Comparison of ENCODE assay signal across 1 cellular context in the genomic region with DNA sequence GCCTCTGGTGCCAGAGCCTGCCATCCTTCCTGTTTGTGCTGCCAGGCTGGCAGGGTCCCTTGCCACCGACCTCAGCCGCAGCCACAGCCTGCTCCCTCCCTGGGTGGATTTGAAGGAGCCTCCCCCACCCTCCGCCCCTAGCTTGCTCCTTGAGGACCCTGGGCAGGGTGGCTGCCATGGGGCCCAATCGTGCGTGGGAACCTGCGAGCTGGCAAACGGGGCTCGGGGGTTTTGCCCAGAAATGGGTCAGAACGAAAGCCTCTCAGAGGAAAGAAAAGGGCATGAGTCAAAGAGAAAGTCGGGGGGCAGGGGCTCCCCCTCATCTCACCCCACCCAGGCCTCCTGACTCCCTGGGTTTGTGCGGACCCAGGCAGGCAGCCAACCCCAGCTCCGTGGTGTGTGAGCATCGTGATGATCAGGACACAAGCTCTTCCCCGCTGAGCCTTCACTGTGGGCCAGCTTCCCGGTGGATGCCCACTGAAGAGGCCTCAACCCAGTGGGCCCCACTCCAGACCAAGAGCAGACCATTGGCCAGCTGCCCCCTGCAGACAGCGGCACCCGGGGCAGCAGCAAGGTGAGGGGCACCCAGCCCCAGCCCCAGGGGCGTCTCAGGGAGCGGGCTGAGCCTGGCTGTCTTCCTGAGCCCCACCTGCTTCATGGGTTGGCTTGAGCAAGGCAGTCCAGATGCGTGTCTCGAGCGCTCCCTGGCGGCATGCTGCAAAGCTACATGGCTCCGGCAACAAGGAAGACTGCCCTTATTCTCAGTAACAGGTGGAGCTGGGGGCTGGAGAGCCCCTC.
TF ChIP-seq lines count a peak whose summit lies in the region.

No MANE protein-coding gene starts in this region.

TF ChIP-seq in HepG2, 621 proteins besides CTCF, POLR2A, EP300 and RAD21 (continues in another document):
- TF ChIP-seq, protein P1, sequence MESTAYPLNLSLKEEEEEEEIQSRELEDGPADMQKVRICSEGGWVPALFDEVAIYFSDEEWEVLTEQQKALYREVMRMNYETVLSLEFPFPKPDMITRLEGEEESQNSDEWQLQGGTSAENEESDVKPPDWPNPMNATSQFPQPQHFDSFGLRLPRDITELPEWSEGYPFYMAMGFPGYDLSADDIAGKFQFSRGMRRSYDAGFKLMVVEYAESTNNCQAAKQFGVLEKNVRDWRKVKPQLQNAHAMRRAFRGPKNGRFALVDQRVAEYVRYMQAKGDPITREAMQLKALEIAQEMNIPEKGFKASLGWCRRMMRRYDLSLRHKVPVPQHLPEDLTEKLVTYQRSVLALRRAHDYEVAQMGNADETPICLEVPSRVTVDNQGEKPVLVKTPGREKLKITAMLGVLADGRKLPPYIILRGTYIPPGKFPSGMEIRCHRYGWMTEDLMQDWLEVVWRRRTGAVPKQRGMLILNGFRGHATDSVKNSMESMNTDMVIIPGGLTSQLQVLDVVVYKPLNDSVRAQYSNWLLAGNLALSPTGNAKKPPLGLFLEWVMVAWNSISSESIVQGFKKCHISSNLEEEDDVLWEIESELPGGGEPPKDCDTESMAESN (CRISPR knock-in tag; conservative IDR thresholded peaks at IDR 0.05) = no peak
- no peak for TF ChIP-seq SOX13 (IDR thresholded peaks at IDR 0.05)
- TF ChIP-seq SOX13 (CRISPR knock-in tag; conservative IDR thresholded peaks at IDR 0.05 in 1 of 2, IDR thresholded peaks at IDR 0.05 in 1 of 2) = 0 out of 4 replicates have a peak, but pooled peaks of 1 of the 2 experiments have one; percentile 7
- no peak for TF ChIP-seq MBNL3 (CRISPR knock-in tag; conservative IDR thresholded peaks at IDR 0.05)
- no peak for TF ChIP-seq REXO4 (CRISPR knock-in tag; IDR thresholded peaks at IDR 0.05; ENCODE audit: borderline replicate concordance)
- TF ChIP-seq MYC (CRISPR knock-in tag; IDR thresholded peaks at IDR 0.05; ENCODE audit: borderline replicate concordance) = peak; percentile 29; the same call in 1 of the 2 replicates
- peak; percentile 18 for TF ChIP-seq AGO1 (IDR thresholded peaks at IDR 0.05; ENCODE audit: low read depth, low read length, poor library complexity, severe bottlenecking)
- TF ChIP-seq PCBP2 (optimal IDR thresholded peaks at IDR 0.05; ENCODE audit: low read depth, low read length, poor library complexity, severe bottlenecking) = no peak
- TF ChIP-seq SATB2 (CRISPR knock-in tag; IDR thresholded peaks at IDR 0.05) = no peak
- TF ChIP-seq ELF1 (CRISPR knock-in tag; IDR thresholded peaks at IDR 0.05) = peak; percentile 48
- no peak for TF ChIP-seq ZNF260 (CRISPR knock-in tag; IDR thresholded peaks at IDR 0.05; ENCODE audit: borderline replicate concordance, low read depth)
- TF ChIP-seq SPEN (CRISPR knock-in tag; IDR thresholded peaks at IDR 0.05; ENCODE audit: low read depth) = peak; percentile 40; the same call in 1 of the 2 replicates
- no peak for TF ChIP-seq NONO (IDR thresholded peaks at IDR 0.05)
- TF ChIP-seq NONO (CRISPR knock-in tag; conservative IDR thresholded peaks at IDR 0.05) = no peak
- TF ChIP-seq, protein P2, sequence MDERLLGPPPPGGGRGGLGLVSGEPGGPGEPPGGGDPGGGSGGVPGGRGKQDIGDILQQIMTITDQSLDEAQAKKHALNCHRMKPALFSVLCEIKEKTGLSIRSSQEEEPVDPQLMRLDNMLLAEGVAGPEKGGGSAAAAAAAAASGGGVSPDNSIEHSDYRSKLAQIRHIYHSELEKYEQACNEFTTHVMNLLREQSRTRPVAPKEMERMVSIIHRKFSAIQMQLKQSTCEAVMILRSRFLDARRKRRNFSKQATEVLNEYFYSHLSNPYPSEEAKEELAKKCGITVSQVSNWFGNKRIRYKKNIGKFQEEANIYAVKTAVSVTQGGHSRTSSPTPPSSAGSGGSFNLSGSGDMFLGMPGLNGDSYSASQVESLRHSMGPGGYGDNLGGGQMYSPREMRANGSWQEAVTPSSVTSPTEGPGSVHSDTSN (CRISPR knock-in tag; IDR thresholded peaks at IDR 0.05) = no peak
- TF ChIP-seq ZNF34 (CRISPR knock-in tag; IDR thresholded peaks at IDR 0.05; ENCODE audit: borderline replicate concordance) = no peak
- TF ChIP-seq NR2F2 (IDR thresholded peaks at IDR 0.05; ENCODE audit: borderline replicate concordance, low read depth) = no peak
- peak; percentile 57; the same call in 1 of the 2 replicates for TF ChIP-seq ZNF747 (CRISPR knock-in tag; IDR thresholded peaks at IDR 0.05; ENCODE audit: borderline replicate concordance)
- no peak for TF ChIP-seq ZFP41 (CRISPR knock-in tag; IDR thresholded peaks at IDR 0.05; ENCODE audit: borderline replicate concordance)
- peak; percentile 28 for TF ChIP-seq HNRNPLL (IDR thresholded peaks at IDR 0.05; ENCODE audit: low read depth, low read length, poor library complexity, severe bottlenecking)
- no peak for TF ChIP-seq TBX3 (IDR thresholded peaks at IDR 0.05; ENCODE audit: borderline replicate concordance)
- TF ChIP-seq ELF3 (CRISPR knock-in tag; IDR thresholded peaks at IDR 0.05) = peak; percentile 64; the same call in 1 of the 2 replicates
- TF ChIP-seq, protein P3, sequence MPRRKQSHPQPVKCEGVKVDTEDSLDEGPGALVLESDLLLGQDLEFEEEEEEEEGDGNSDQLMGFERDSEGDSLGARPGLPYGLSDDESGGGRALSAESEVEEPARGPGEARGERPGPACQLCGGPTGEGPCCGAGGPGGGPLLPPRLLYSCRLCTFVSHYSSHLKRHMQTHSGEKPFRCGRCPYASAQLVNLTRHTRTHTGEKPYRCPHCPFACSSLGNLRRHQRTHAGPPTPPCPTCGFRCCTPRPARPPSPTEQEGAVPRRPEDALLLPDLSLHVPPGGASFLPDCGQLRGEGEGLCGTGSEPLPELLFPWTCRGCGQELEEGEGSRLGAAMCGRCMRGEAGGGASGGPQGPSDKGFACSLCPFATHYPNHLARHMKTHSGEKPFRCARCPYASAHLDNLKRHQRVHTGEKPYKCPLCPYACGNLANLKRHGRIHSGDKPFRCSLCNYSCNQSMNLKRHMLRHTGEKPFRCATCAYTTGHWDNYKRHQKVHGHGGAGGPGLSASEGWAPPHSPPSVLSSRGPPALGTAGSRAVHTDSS (CRISPR knock-in tag; conservative IDR thresholded peaks at IDR 0.05) = no peak
- 0 out of 2 replicates have a peak, but pooled peaks have one; percentile 23 for TF ChIP-seq ZSCAN9 (CRISPR knock-in tag; IDR thresholded peaks at IDR 0.05; ENCODE audit: borderline replicate concordance)
- TF ChIP-seq SRSF1 (optimal IDR thresholded peaks at IDR 0.05; ENCODE audit: low read depth, low read length) = no peak
- no peak for TF ChIP-seq ZNF883 (CRISPR knock-in tag; IDR thresholded peaks at IDR 0.05; ENCODE audit: not compliant biosample characterization)
- TF ChIP-seq DMAP1 (CRISPR knock-in tag; IDR thresholded peaks at IDR 0.05) = no peak
- no peak for TF ChIP-seq ZNF709 (CRISPR knock-in tag; IDR thresholded peaks at IDR 0.05)
- TF ChIP-seq GABPB1 (CRISPR knock-in tag; IDR thresholded peaks at IDR 0.05) = peak; percentile 38; the same call in 1 of the 2 replicates
- TF ChIP-seq GATAD2A (CRISPR knock-in tag; IDR thresholded peaks at IDR 0.05) = 0 out of 2 replicates have a peak, but pooled peaks have one; percentile 48
- TF ChIP-seq, protein P4, sequence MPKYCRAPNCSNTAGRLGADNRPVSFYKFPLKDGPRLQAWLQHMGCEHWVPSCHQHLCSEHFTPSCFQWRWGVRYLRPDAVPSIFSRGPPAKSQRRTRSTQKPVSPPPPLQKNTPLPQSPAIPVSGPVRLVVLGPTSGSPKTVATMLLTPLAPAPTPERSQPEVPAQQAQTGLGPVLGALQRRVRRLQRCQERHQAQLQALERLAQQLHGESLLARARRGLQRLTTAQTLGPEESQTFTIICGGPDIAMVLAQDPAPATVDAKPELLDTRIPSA (CRISPR knock-in tag; IDR thresholded peaks at IDR 0.05; ENCODE audit: borderline replicate concordance) = no peak
- no peak for TF ChIP-seq KDM1A (CRISPR knock-in tag; IDR thresholded peaks at IDR 0.05)
- TF ChIP-seq HDAC2 (CRISPR knock-in tag; IDR thresholded peaks at IDR 0.05) = 0 out of 2 replicates have a peak, but pooled peaks have one; percentile 11
- TF ChIP-seq HOXA3 (CRISPR knock-in tag; IDR thresholded peaks at IDR 0.05) = peak; percentile 11; the same call in 1 of the 2 replicates
- TF ChIP-seq, protein P5, sequence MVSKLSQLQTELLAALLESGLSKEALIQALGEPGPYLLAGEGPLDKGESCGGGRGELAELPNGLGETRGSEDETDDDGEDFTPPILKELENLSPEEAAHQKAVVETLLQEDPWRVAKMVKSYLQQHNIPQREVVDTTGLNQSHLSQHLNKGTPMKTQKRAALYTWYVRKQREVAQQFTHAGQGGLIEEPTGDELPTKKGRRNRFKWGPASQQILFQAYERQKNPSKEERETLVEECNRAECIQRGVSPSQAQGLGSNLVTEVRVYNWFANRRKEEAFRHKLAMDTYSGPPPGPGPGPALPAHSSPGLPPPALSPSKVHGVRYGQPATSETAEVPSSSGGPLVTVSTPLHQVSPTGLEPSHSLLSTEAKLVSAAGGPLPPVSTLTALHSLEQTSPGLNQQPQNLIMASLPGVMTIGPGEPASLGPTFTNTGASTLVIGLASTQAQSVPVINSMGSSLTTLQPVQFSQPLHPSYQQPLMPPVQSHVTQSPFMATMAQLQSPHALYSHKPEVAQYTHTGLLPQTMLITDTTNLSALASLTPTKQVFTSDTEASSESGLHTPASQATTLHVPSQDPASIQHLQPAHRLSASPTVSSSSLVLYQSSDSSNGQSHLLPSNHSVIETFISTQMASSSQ (IDR thresholded peaks at IDR 0.05; ENCODE audit: low read depth) = no peak
- TF ChIP-seq, protein P5 (CRISPR knock-in tag; IDR thresholded peaks at IDR 0.05; ENCODE audit: borderline replicate concordance) = 0 out of 2 replicates have a peak, but pooled peaks have one; percentile 33
- TF ChIP-seq, protein P6, sequence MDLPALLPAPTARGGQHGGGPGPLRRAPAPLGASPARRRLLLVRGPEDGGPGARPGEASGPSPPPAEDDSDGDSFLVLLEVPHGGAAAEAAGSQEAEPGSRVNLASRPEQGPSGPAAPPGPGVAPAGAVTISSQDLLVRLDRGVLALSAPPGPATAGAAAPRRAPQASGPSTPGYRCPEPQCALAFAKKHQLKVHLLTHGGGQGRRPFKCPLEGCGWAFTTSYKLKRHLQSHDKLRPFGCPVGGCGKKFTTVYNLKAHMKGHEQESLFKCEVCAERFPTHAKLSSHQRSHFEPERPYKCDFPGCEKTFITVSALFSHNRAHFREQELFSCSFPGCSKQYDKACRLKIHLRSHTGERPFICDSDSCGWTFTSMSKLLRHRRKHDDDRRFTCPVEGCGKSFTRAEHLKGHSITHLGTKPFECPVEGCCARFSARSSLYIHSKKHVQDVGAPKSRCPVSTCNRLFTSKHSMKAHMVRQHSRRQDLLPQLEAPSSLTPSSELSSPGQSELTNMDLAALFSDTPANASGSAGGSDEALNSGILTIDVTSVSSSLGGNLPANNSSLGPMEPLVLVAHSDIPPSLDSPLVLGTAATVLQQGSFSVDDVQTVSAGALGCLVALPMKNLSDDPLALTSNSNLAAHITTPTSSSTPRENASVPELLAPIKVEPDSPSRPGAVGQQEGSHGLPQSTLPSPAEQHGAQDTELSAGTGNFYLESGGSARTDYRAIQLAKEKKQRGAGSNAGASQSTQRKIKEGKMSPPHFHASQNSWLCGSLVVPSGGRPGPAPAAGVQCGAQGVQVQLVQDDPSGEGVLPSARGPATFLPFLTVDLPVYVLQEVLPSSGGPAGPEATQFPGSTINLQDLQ (CRISPR knock-in tag; IDR thresholded peaks at IDR 0.05) = no peak
- TF ChIP-seq, protein P7, sequence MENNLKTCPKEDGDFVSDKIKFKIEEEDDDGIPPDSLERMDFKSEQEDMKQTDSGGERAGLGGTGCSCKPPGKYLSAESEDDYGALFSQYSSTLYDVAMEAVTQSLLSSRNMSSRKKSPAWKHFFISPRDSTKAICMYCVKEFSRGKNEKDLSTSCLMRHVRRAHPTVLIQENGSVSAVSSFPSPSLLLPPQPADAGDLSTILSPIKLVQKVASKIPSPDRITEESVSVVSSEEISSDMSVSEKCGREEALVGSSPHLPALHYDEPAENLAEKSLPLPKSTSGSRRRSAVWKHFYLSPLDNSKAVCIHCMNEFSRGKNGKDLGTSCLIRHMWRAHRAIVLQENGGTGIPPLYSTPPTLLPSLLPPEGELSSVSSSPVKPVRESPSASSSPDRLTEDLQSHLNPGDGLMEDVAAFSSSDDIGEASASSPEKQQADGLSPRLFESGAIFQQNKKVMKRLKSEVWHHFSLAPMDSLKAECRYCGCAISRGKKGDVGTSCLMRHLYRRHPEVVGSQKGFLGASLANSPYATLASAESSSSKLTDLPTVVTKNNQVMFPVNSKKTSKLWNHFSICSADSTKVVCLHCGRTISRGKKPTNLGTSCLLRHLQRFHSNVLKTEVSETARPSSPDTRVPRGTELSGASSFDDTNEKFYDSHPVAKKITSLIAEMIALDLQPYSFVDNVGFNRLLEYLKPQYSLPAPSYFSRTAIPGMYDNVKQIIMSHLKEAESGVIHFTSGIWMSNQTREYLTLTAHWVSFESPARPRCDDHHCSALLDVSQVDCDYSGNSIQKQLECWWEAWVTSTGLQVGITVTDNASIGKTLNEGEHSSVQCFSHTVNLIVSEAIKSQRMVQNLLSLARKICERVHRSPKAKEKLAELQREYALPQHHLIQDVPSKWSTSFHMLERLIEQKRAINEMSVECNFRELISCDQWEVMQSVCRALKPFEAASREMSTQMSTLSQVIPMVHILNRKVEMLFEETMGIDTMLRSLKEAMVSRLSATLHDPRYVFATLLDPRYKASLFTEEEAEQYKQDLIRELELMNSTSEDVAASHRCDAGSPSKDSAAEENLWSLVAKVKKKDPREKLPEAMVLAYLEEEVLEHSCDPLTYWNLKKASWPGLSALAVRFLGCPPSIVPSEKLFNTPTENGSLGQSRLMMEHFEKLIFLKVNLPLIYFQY (CRISPR knock-in tag; IDR thresholded peaks at IDR 0.05; ENCODE audit: borderline replicate concordance) = no peak
- TF ChIP-seq, protein P8, sequence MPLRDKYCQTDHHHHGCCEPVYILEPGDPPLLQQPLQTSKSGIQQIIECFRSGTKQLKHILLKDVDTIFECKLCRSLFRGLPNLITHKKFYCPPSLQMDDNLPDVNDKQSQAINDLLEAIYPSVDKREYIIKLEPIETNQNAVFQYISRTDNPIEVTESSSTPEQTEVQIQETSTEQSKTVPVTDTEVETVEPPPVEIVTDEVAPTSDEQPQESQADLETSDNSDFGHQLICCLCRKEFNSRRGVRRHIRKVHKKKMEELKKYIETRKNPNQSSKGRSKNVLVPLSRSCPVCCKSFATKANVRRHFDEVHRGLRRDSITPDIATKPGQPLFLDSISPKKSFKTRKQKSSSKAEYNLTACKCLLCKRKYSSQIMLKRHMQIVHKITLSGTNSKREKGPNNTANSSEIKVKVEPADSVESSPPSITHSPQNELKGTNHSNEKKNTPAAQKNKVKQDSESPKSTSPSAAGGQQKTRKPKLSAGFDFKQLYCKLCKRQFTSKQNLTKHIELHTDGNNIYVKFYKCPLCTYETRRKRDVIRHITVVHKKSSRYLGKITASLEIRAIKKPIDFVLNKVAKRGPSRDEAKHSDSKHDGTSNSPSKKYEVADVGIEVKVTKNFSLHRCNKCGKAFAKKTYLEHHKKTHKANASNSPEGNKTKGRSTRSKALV (CRISPR knock-in tag; IDR thresholded peaks at IDR 0.05) = 0 out of 2 replicates have a peak, but pooled peaks have one; percentile 48
